Comparison of ENCODE assay signal across 22 cellular contexts in genomic region chr4:85831647-85832046, GRCh38.
A peak's percentile ranks its signal among the peaks of the same experiment; 100 is the strongest.
DNase-seq lines count a peak whose midpoint lies in the region; ATAC-seq and TF ChIP-seq lines count a peak whose summit lies in the region.
"Had no signal": no experiment of that assay in that cellular context is flagged by ENCODE, and none has a peak within 500 bp of the region (broad histone marks: within the 10 kb centered on the region; RNA-seq: fewer than 3 reads in every experiment).

No MANE protein-coding gene starts in this region.

- peaks cover 35% of the 10 kb centered on the region for H3K4me1 Mint-ChIP-seq in WTC11

- H3K27me3 Mint-ChIP-seq in WTC11 (ENCODE audit: low read depth) = no peaks in the 10 kb centered on the region

- H4K91ac ChIP-seq in neuronal stem cell (ENCODE audit: low read depth, low read length, poor library complexity) = no peak overlapping the region

- no peak for TF ChIP-seq CTCF in WTC11 (IDR thresholded peaks at IDR 0.05)
- no peak for TF ChIP-seq CTCF in GM20000 (IDR thresholded peaks at IDR 0.05; ENCODE audit: extremely low read depth, missing control alignments)
- TF ChIP-seq CTCF in upper lobe of left lung (IDR thresholded peaks at IDR 0.05) = no peak

- no peak overlapping the region for H3K4ac ChIP-seq in neuronal stem cell (ENCODE audit: low read length)

- no peak overlapping the region for H2BK5ac ChIP-seq in neuronal stem cell (ENCODE audit: low read length)

- H2BK12ac ChIP-seq in neuronal stem cell (ENCODE audit: low read length) = no peak overlapping the region

- H3K27ac ChIP-seq in neuronal stem cell (replicated peaks; ENCODE audit: low read length) = no peak overlapping the region
- no peak overlapping the region for H3K27ac ChIP-seq in upper lobe of left lung
- H3K27ac ChIP-seq: RWPE1, SK-N-MC had no signal

- TF ChIP-seq EP300 in upper lobe of left lung (IDR thresholded peaks at IDR 0.05) = no peak

- H3K27ac Mint-ChIP-seq in WTC11 = peak overlapping the region; percentile 71; the same call in 1 of the 2 replicates
- H3K27ac Mint-ChIP-seq: CD8-positive, alpha-beta T cell had no signal

- H3K4me1 ChIP-seq in neuronal stem cell (ENCODE audit: control insufficient read depth in 2 of 2, insufficient read depth in 1 of 2, low read depth in 1 of 2, low read length in 2 of 2) (peaks cover 11 to 32% of the 10 kb centered on the region in 2 donors), upper lobe of left lung (peaks cover 0 to 6% (median 0%) of the 10 kb centered on the region in 4 donors)

- H2AFZ ChIP-seq in neuronal stem cell (ENCODE audit: low read length) = peak overlapping the region; percentile 5

- no peak overlapping the region for H3K18ac ChIP-seq in neuronal stem cell (ENCODE audit: low read length)

- DNase-seq in WTC11 (ENCODE audit: low spot score) (no peak), left kidney (ENCODE audit: low read depth, low spot score) (peak; percentile 41), neuronal stem cell (ENCODE audit: low spot score) (no peak), GM20000 (ENCODE audit: low spot score) (no peak), NCI-H2171 treated with DMSO at 0.1 percent for 48 hours (lab: John Stamatoyannopoulos, UW) (no peak), upper lobe of left lung (no peak), AG08395 (ENCODE audit: low spot score) (no peak)
- DNase-seq: C1 segment of cervical spinal cord; Calu3; CD8-positive, alpha-beta T cell; DMS153; GOT3; MG63; NCI-H1048; NCI-H1417 treated with DMSO at 0.1 percent for 48 hours; NCI-H187 treated with DMSO at 0.1 percent for 48 hours; NCI-H2227 treated with DMSO at 0.1 percent for 48 hours; NCI-H510A; SHP77 treated with DMSO at 0.1 percent for 48 hours had no signal

- H3K9me3 Mint-ChIP-seq in WTC11 = no peaks in the 10 kb centered on the region
- H3K9me3 Mint-ChIP-seq: CD8-positive, alpha-beta T cell had no signal

- H3K9me3 ChIP-seq in neuronal stem cell (replicated peaks in 1 of 2; ENCODE audit: control insufficient read depth in 2 of 2, insufficient read depth in 1 of 2, low read depth in 1 of 2, low read length in 2 of 2) (no peaks in the 10 kb centered on the region), upper lobe of left lung (no peaks in the 10 kb centered on the region)
- H3K9me3 ChIP-seq: MG63 had no signal

- POLR2A ChIA-PET in WTC11 (lab: Charles Lee) = interaction anchor here (0.7 kb wide), 1 partner anchor 105 kb away, joined by 3 read pairs; no protein-coding TSS in a partner anchor

- no peak overlapping the region for H3K4me3 Mint-ChIP-seq in WTC11
- H3K4me3 Mint-ChIP-seq: CD8-positive, alpha-beta T cell had no signal

- no peak overlapping the region for H2BK15ac ChIP-seq in neuronal stem cell (ENCODE audit: low read length)

- no CpG with 5 or more reads among the region's 3 CpGs for WGBS in neuronal stem cell (ENCODE audit: extremely low coverage in 2 of 2, insufficient read length in 2 of 2, insufficient replicate concordance in 1 of 2), 2 donors
- WGBS in upper lobe of left lung, 2 donors = 79 to 87% methylated on average over 3 of the region's 3 CpGs

- H3K14ac ChIP-seq in neuronal stem cell (ENCODE audit: low read length) = no peak overlapping the region

- H3K4me2 ChIP-seq in neuronal stem cell (ENCODE audit: insufficient read depth, low read length, poor library complexity, severe bottlenecking) = no peak overlapping the region

- ATAC-seq in WTC11 (no peak), upper lobe of left lung (ENCODE audit: low FRiP score in 2 of 2) (no peak)
- ATAC-seq: CD8-positive, alpha-beta T cell; K562 had no signal

- no peak overlapping the region for H2AK5ac ChIP-seq in neuronal stem cell (ENCODE audit: low read depth, low read length)

- no peak overlapping the region for H3K23ac ChIP-seq in neuronal stem cell (ENCODE audit: low read depth, low read length, poor library complexity)

- no peak overlapping the region for H4K8ac ChIP-seq in neuronal stem cell (ENCODE audit: low read depth, low read length)

- no peaks in the 10 kb centered on the region for H3K79me1 ChIP-seq in neuronal stem cell (ENCODE audit: low read depth, low read length)

- no peak overlapping the region for H3K9ac ChIP-seq in neuronal stem cell (ENCODE audit: low read depth, low read length, poor library complexity)

- CTCF ChIA-PET in WTC11 (lab: Charles Lee) = no interaction called here

- H3K36me3 ChIP-seq in neuronal stem cell (replicated peaks in 1 of 2; ENCODE audit: control insufficient read depth in 2 of 2, insufficient read depth in 2 of 2, low read length in 2 of 2) = no peaks in the 10 kb centered on the region
- H3K36me3 ChIP-seq in upper lobe of left lung = no peaks in the 10 kb centered on the region
- H3K36me3 ChIP-seq: MG63 had no signal

- H3K27me3 ChIP-seq in neuronal stem cell (ENCODE audit: control insufficient read depth in 3 of 3, insufficient read depth in 3 of 3, low read depth in 1 of 3, low read length in 3 of 3) = no peaks in the 10 kb centered on the region
- H3K27me3 ChIP-seq in upper lobe of left lung = no peaks in the 10 kb centered on the region
- H3K27me3 ChIP-seq: MG63 had no signal

- TF ChIP-seq POLR2A in upper lobe of left lung (IDR thresholded peaks at IDR 0.05) = no peak

- H3K4me3 ChIP-seq in neuronal stem cell (ENCODE audit: low read length in 2 of 2) (no peak overlapping the region), upper lobe of left lung (no peak overlapping the region)
- H3K4me3 ChIP-seq: K562, MG63, SK-N-MC had no signal

- no peaks in the 10 kb centered on the region for H3K36me3 Mint-ChIP-seq in WTC11
- H3K36me3 Mint-ChIP-seq: CD8-positive, alpha-beta T cell had no signal

- H2BK120ac ChIP-seq in neuronal stem cell (ENCODE audit: low read depth, low read length) = no peak overlapping the region

TF ChIP-seq in WTC11, 78 proteins besides CTCF, POLR2A, EP300 and RAD21:
- TF ChIP-seq ZNF232 (CRISPR knock-in tag; IDR thresholded peaks at IDR 0.05) (no peak), PRRX2 (CRISPR knock-in tag; IDR thresholded peaks at IDR 0.05) (no peak), TEAD1 (CRISPR knock-in tag; IDR thresholded peaks at IDR 0.05) (no peak), FOXP1 (CRISPR knock-in tag; IDR thresholded peaks at IDR 0.05; ENCODE audit: borderline replicate concordance) (no peak)
